ENCODE assay signal across 14 cellular contexts in the genomic region with DNA sequence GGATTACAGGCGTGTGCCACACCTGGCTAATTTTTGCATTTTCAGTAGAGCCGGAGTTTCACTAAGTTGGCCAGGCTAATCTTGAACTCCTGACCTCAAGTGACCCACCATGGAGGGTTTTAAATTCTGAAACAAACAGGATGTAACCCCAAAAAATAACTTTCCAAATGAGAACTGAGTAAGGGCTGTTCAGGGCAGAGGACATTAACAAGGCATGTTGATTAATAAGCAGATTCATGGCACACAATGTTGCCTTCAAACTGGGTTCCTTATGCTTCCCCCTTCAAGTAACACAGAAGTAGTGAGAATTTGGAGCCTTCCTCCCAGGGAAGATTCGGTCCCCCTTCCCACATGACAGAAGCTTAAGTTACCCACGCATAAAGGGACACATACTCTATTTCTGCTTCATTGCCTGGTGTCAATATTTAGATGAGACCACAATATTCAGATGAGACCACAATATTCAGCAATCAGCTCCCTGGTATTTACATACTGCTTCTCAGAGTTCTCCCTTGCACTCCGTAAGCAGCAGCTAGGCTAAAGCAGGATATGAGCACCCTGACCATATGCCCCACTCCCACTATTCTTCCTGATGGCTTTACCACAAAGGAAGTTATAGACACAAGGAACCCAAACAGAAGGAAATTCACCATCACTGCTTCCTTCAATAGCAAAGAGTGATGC. TPM values are rescaled to one million over a fixed set of nuclear protein-coding genes. Genes with fewer than 3 reads are reported as not detected.
DNase-seq lines count a peak whose midpoint lies in the region; ATAC-seq and TF ChIP-seq lines count a peak whose summit lies in the region.
"Had no signal": no experiment of that assay in that cellular context is flagged by ENCODE, and none has a peak within 500 bp of the region (broad histone marks: within the 10 kb centered on the region; RNA-seq: fewer than 3 reads in every experiment).

No MANE protein-coding gene starts in this region.

- intact Hi-C loops in upper lobe of right lung (cut with DNase I) (no loop called here), heart left ventricle (cut with DNase I) (no loop called here)

- no peak for DNase-seq in activated naive CD4-positive, alpha-beta T cell treated with anti-CD3 and anti-CD28 coated beads, Interleukin-2, amount 50 U/mL, for 16 hours
- no peak for DNase-seq in T-helper 17 cell
- DNase-seq in upper lobe of right lung: no peak
- DNase-seq in heart left ventricle: no peak
- no peak for DNase-seq in NCI-H2227 (lab: John Stamatoyannopoulos, UW; ENCODE audit: unreplicated experiment)
- DNase-seq: adrenal gland; effector CD8-positive, alpha-beta T cell; midbrain; NCI-H187 treated with DMSO at 0.1 percent for 48 hours had no signal

- H3K27me3 ChIP-seq in upper lobe of right lung: no peaks in the 10 kb centered on the region
- H3K27me3 ChIP-seq in heart left ventricle: no peaks in the 10 kb centered on the region
- H3K27me3 ChIP-seq: adrenal gland, hepatocyte had no signal

- H3K36me3 ChIP-seq in upper lobe of right lung: peaks cover 51% of the 10 kb centered on the region
- H3K36me3 ChIP-seq in heart left ventricle: peaks cover 0 to 64% (median 50%) of the 10 kb centered on the region in 9 donors

- TF ChIP-seq CTCF in upper lobe of right lung (IDR thresholded peaks at IDR 0.05) (no peak), heart left ventricle (IDR thresholded peaks at IDR 0.05) (no peak)

- peak overlapping the region; percentile 35 for H3K27ac Mint-ChIP-seq in activated naive CD4-positive, alpha-beta T cell treated with anti-CD3 and anti-CD28 coated beads, Interleukin-2, amount 50 U/mL, for 24 hours
- peak overlapping the region; percentile 85 for H3K27ac Mint-ChIP-seq in T-helper 17 cell

- 87 to 92% (median 88%) methylated on average over 5 of the region's 5 CpGs for WGBS in heart left ventricle, 4 donors

- H3K4me3 ChIP-seq in upper lobe of right lung (no peak overlapping the region), heart left ventricle (no peak overlapping the region)
- H3K4me3 ChIP-seq: adrenal gland, hepatocyte had no signal

- H3K4me3 Mint-ChIP-seq in activated naive CD4-positive, alpha-beta T cell treated with anti-CD3 and anti-CD28 coated beads, Interleukin-2, amount 50 U/mL, for 24 hours: no peak overlapping the region
- no peak overlapping the region for H3K4me3 Mint-ChIP-seq in T-helper 17 cell

- ATAC-seq in HG02798 (IDR thresholded peaks at IDR 0.05; ENCODE audit: poor library complexity, unreplicated experiment): peak; percentile 71
- no peak for ATAC-seq in T-helper 17 cell
- ATAC-seq in upper lobe of right lung: peak; percentile 69
- ATAC-seq in heart left ventricle: no peak
- no peak for ATAC-seq in GM21825 (IDR thresholded peaks at IDR 0.05; ENCODE audit: unreplicated experiment)
- ATAC-seq: Panc1 had no signal

- no peaks in the 10 kb centered on the region for H3K9me3 Mint-ChIP-seq in activated naive CD4-positive, alpha-beta T cell treated with anti-CD3 and anti-CD28 coated beads, Interleukin-2, amount 50 U/mL, for 24 hours

- H3K36me3 Mint-ChIP-seq in activated naive CD4-positive, alpha-beta T cell treated with anti-CD3 and anti-CD28 coated beads, Interleukin-2, amount 50 U/mL, for 24 hours: peaks cover 20% of the 10 kb centered on the region
- peaks cover 7% of the 10 kb centered on the region for H3K36me3 Mint-ChIP-seq in T-helper 17 cell (ENCODE audit: low read depth)

- peaks cover 23% of the 10 kb centered on the region for H3K4me1 Mint-ChIP-seq in activated naive CD4-positive, alpha-beta T cell treated with anti-CD3 and anti-CD28 coated beads, Interleukin-2, amount 50 U/mL, for 24 hours
- peaks cover 11% of the 10 kb centered on the region for H3K4me1 Mint-ChIP-seq in T-helper 17 cell

- H3K9me3 ChIP-seq in T-helper 17 cell (ENCODE audit: control insufficient read depth, low read length, poor library complexity, severe bottlenecking) (no peaks in the 10 kb centered on the region), upper lobe of right lung (no peaks in the 10 kb centered on the region), heart left ventricle (peaks cover 0 to 3% (median 0%) of the 10 kb centered on the region in 12 donors)
- H3K9me3 ChIP-seq: adrenal gland had no signal

- no peak for TF ChIP-seq POLR2A in heart left ventricle (IDR thresholded peaks at IDR 0.05)

- H3K27ac ChIP-seq in upper lobe of right lung (no peak overlapping the region), heart left ventricle (no peak overlapping the region)
- H3K27ac ChIP-seq: adrenal gland, hepatocyte had no signal

- H3K27me3 Mint-ChIP-seq in activated naive CD4-positive, alpha-beta T cell treated with anti-CD3 and anti-CD28 coated beads, Interleukin-2, amount 50 U/mL, for 24 hours: no peaks in the 10 kb centered on the region
- H3K27me3 Mint-ChIP-seq in T-helper 17 cell: no peaks in the 10 kb centered on the region

- no peaks in the 10 kb centered on the region for H3K4me1 ChIP-seq in upper lobe of right lung
- H3K4me1 ChIP-seq in heart left ventricle: peaks cover 0 to 6% (median 0%) of the 10 kb centered on the region in 12 donors
- H3K4me1 ChIP-seq: adrenal gland had no signal

RNA-seq across cellular contexts. Expression of a gene that starts 21.4 kb away (rescaled TPM):
- total RNA-seq in T-helper 17 cell (10 to 100 TPM; 39.4 to 42.0 TPM), upper lobe of right lung (55.1 TPM), heart left ventricle (100 to 1,000 TPM in 1 of 9 donors, 10 to 100 TPM in 8; 70.7 to 114 (median 89.2) TPM)
- 10 to 100 TPM; 37.6 to 85.2 TPM for polyA plus RNA-seq in heart left ventricle

Comparison
In these comparisons a context has a peak if more than half of its experiments do, and no peak if none do; other contexts are left out.
1. ATAC-seq: peak in HG02798 (single experiment) and upper lobe of right lung (single experiment); none in T-helper 17 cell (single experiment), heart left ventricle (0 of 4) and GM21825 (single experiment).